In the genomic region with DNA sequence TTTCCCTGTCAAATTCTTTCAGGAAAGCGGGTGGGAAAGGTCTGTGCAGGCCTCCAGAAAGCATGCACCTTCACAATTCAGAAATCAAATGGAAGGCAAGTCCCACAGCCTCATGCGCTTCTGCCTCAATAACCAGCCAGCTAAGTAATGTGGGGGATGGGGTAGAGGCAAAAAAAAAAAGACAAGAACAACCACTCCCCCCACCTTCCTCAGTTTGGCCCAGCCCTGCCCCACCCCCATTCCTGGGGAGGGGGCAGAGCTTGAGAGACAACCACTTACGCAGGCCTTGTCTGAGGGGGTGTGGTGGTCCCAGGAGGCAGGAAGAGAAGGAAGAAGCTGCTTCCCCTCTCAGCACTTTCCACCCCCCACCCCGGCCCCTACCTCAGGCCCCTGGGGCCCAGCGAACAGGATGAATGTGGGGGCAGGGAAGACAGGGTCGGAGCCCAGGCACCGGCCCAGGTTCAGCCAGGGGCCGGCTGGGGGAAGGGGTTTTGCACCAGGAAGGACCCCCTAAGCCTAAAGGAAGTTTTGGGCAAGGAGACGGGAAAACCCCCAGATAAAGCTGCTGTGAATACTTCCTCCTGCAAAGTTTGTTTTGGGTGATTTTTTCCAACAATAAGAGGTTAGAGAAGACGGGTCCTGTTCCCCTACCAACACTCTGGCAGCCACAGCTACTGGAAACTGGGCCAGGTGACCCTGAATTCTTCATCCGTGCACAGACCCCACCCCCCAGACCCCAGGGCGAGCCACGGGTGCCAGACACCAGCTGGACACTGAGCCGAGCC, we compare ENCODE assay signal across 8 cellular contexts. TPM values are rescaled to one million over a fixed set of nuclear protein-coding genes. Genes with fewer than 3 reads are reported as not detected.
DNase-seq lines count a peak whose midpoint lies in the region; FAIRE-seq and TF ChIP-seq lines count a peak whose summit lies in the region.
"Had no signal": no experiment of that assay in that cellular context is flagged by ENCODE, and none has a peak within 500 bp of the region (broad histone marks: within the 10 kb centered on the region; RNA-seq: fewer than 3 reads in every experiment).

No MANE protein-coding gene starts in this region.

- H3K4me2 ChIP-seq in KMS-11 (peak overlapping the region; percentile 94), keratinocyte (ENCODE audit: control insufficient read depth, extremely low read depth, insufficient read depth, low read depth, low read length) (peak overlapping the region; percentile 100)

- H3K27me3 ChIP-seq in KMS-11 (ENCODE audit: insufficient read depth, low read depth) (no peaks in the 10 kb centered on the region), keratinocyte (ENCODE audit: control insufficient read depth, extremely low read depth, insufficient read depth, low read length) (no peaks in the 10 kb centered on the region), subcutaneous abdominal adipose tissue (ENCODE audit: control insufficient read depth in 5 of 5, insufficient read depth in 4 of 5, low read length in 5 of 5) (no peaks in the 10 kb centered on the region)

- H3K79me2 ChIP-seq in KMS-11 (ENCODE audit: insufficient read depth, low read depth) (no peaks in the 10 kb centered on the region; the same call in 1 of the 2 replicates), keratinocyte (ENCODE audit: control insufficient read depth, insufficient read depth, low read length) (peaks cover 52% of the 10 kb centered on the region)

- H3K4me1 ChIP-seq in KMS-11 (ENCODE audit: low read depth, poor library complexity, severe bottlenecking) (peaks cover 19% of the 10 kb centered on the region), keratinocyte (ENCODE audit: control insufficient read depth, extremely low read depth, insufficient read depth, low read length) (peaks cover 55% of the 10 kb centered on the region), subcutaneous abdominal adipose tissue (ENCODE audit: control insufficient read depth in 5 of 5, insufficient read depth in 5 of 5, low read length in 5 of 5) (peaks cover 7 to 53% (median 42%) of the 10 kb centered on the region in 5 donors)

- no peak for FAIRE-seq in keratinocyte (lab: Jason Lieb, UNC)

- dilution Hi-C loops in keratinocyte (cut with MboI; ENCODE audit: extremely low pct_ligation_motif_present, low sequenced_read_pairs), result no loop called here

- DNase-seq in astrocyte of the cerebellum (ENCODE audit: low read depth) (no peak), keratinocyte (ENCODE audit: low read depth, low spot score) (no peak), cerebellum (ENCODE audit: low spot score) (no peak), mesenteric fat pad (ENCODE audit: low spot score) (no peak), NCI-H1436 treated with DMSO at 0.1 percent for 48 hours (lab: John Stamatoyannopoulos, UW) (no peak)

- H3K4me3 ChIP-seq in KMS-11 (IDR thresholded peaks at IDR 0.05; ENCODE audit: insufficient read depth, low read depth, low read length) (no peak overlapping the region), astrocyte of the cerebellum (ENCODE audit: low read depth, low read length) (peak overlapping the region; percentile 72), keratinocyte (ENCODE audit: control insufficient read depth in 2 of 3, extremely low read depth in 1 of 3, insufficient read depth in 2 of 3, low read depth in 1 of 3, low read length in 3 of 3) (peak overlapping the region; percentile 51 to 91 (median 60)), subcutaneous abdominal adipose tissue (ENCODE audit: low read depth in 1 of 5, low read length in 5 of 5) (peak overlapping the region; percentile 53 to 84 (median 80))

- H3K36me3 ChIP-seq in KMS-11 (ENCODE audit: insufficient read depth) (no peaks in the 10 kb centered on the region), keratinocyte (ENCODE audit: control insufficient read depth in 2 of 2, extremely low read depth in 1 of 2, insufficient read depth in 2 of 2, low read length in 2 of 2) (peaks cover 6 to 18% of the 10 kb centered on the region in 2 experiments), subcutaneous abdominal adipose tissue (ENCODE audit: control insufficient read depth in 5 of 5, insufficient read depth in 5 of 5, low read length in 5 of 5) (no peaks in the 10 kb centered on the region)

- H3K9ac ChIP-seq in KMS-11 (peak overlapping the region; percentile 64; the same call in 1 of the 2 replicates), keratinocyte (ENCODE audit: control insufficient read depth, extremely low read depth, insufficient read depth, low read length) (peak overlapping the region; percentile 90), subcutaneous abdominal adipose tissue (ENCODE audit: low read length in 5 of 5) (peak overlapping the region in 4 of 5 donors; percentile 63 to 84 (median 72))

- in situ Hi-C loops in astrocyte of the cerebellum (cut with HindIII; ENCODE audit: low sequenced_read_pairs), result no loop called here

- H4K20me1 ChIP-seq in KMS-11 (ENCODE audit: insufficient read depth), result no peaks in the 10 kb centered on the region
- peaks cover 18% of the 10 kb centered on the region for H4K20me1 ChIP-seq in keratinocyte (ENCODE audit: control insufficient read depth, extremely low read depth, insufficient read depth, low read length)

- H3K9me1 ChIP-seq in keratinocyte (ENCODE audit: control insufficient read depth, extremely low read depth, insufficient read depth, low read length), result peaks cover 7% of the 10 kb centered on the region

- H2AFZ ChIP-seq in KMS-11 (ENCODE audit: low read depth), result peak overlapping the region; percentile 73
- H2AFZ ChIP-seq in keratinocyte (ENCODE audit: control insufficient read depth, low read length), result no peak overlapping the region

- TF ChIP-seq CTCF in KMS-11 (conservative IDR thresholded peaks at IDR 0.05; ENCODE audit: low read depth, low read length), result no peak
- no peak for TF ChIP-seq CTCF in astrocyte of the cerebellum (IDR thresholded peaks at IDR 0.05; ENCODE audit: low read depth, low read length, missing control alignments)
- TF ChIP-seq CTCF in keratinocyte (optimal IDR thresholded peaks at IDR 0.05 in 1 of 3, IDR thresholded peaks at IDR 0.05 in 1 of 3, conservative IDR thresholded peaks at IDR 0.05 in 1 of 3; ENCODE audit: extremely low read depth in 1 of 3, insufficient read depth in 2 of 3, low read length in 3 of 3), result no peak

- H3K27ac ChIP-seq in KMS-11 (no peak overlapping the region), keratinocyte (ENCODE audit: control insufficient read depth, insufficient read depth, low read length) (peak overlapping the region; percentile 85), subcutaneous abdominal adipose tissue (ENCODE audit: low read depth, low read length) (peak overlapping the region; percentile 57)

- no peaks in the 10 kb centered on the region for H3K9me3 ChIP-seq in keratinocyte (ENCODE audit: control insufficient read depth, low read depth, low read length)
- no peaks in the 10 kb centered on the region for H3K9me3 ChIP-seq in subcutaneous abdominal adipose tissue (ENCODE audit: control insufficient read depth in 5 of 5, low read length in 5 of 5)

RNA-seq across cellular contexts. Expression of a gene that starts 1.2 kb away (rescaled TPM):
- polyA plus RNA-seq in keratinocyte, result 152 to 261 TPM (median 192 TPM) in 3 replicates
- polyA plus RNA-seq in keratinocyte (2011; ENCODE audit: low read depth), result 318 TPM
- polyA plus RNA-seq in keratinocyte (2011; cell fraction: cytosol; rRNA removed), result 272 and 540 TPM in 2 replicates
- 428 and 649 TPM in 2 replicates for polyA plus RNA-seq in keratinocyte (2011; cell fraction: nucleus; rRNA removed)
- polyA plus RNA-seq in keratinocyte (2012; ENCODE audit: low replicate concordance), result 597 and 1,055 TPM in 2 replicates
- polyA minus RNA-seq in keratinocyte, result 297 to 1,322 TPM (median 395 TPM) in 3 replicates
- 688 TPM for polyA minus RNA-seq in keratinocyte (2011; cell fraction: cytosol; rRNA and poly(A)+ RNA removed)
- 540 and 556 TPM in 2 replicates for polyA minus RNA-seq in keratinocyte (2011; cell fraction: nucleus; rRNA and poly(A)+ RNA removed)
- total RNA-seq in cerebellum (38.9 TPM), mesenteric fat pad (16.2 TPM)

RNA-seq across cellular contexts. Expression of a gene that starts 26.5 kb away (rescaled TPM):
- 4.2 to 8.4 TPM (median 5.9 TPM) in 3 replicates for polyA plus RNA-seq in keratinocyte
- polyA plus RNA-seq in keratinocyte (2011; ENCODE audit: low read depth), result 6.9 TPM
- polyA plus RNA-seq in keratinocyte (2011; cell fraction: cytosol; rRNA removed), result 2.3 and 4.9 TPM in 2 replicates
- polyA plus RNA-seq in keratinocyte (2011; cell fraction: nucleus; rRNA removed), result 9.6 and 11.8 TPM in 2 replicates
- 5.0 and 6.3 TPM in 2 replicates for polyA plus RNA-seq in keratinocyte (2012; ENCODE audit: low replicate concordance)
- 2.3 to 8.0 TPM (median 4.4 TPM) in 3 replicates for polyA minus RNA-seq in keratinocyte
- polyA minus RNA-seq in keratinocyte (2011; cell fraction: cytosol; rRNA and poly(A)+ RNA removed), result 18.4 TPM
- polyA minus RNA-seq in keratinocyte (2011; cell fraction: nucleus; rRNA and poly(A)+ RNA removed), result 9.0 and 12.2 TPM in 2 replicates
- 17.1 TPM for total RNA-seq in cerebellum
- total RNA-seq in mesenteric fat pad, result 5.6 TPM

RNA-seq across cellular contexts. Expression of a gene that starts 27.5 kb away (rescaled TPM):
- 0.37 to 0.73 TPM (median 0.38 TPM) in 3 replicates for polyA plus RNA-seq in keratinocyte
- 1.3 TPM for polyA plus RNA-seq in keratinocyte (2011; ENCODE audit: low read depth)
- polyA plus RNA-seq in keratinocyte (2011; cell fraction: cytosol; rRNA removed), result 0.29 and 0.32 TPM in 2 replicates
- polyA plus RNA-seq in keratinocyte (2011; cell fraction: nucleus; rRNA removed), result 1.6 and 2.1 TPM in 2 replicates
- polyA plus RNA-seq in keratinocyte (2012; ENCODE audit: low replicate concordance), result 0.14 and 0.62 TPM in 2 replicates
- polyA minus RNA-seq in keratinocyte, result 0.13 to 4.1 TPM (median 2.9 TPM) in 3 replicates
- 0.96 TPM for polyA minus RNA-seq in keratinocyte (2011; cell fraction: cytosol; rRNA and poly(A)+ RNA removed)
- 1.2 and 1.8 TPM in 2 replicates for polyA minus RNA-seq in keratinocyte (2011; cell fraction: nucleus; rRNA and poly(A)+ RNA removed)
- total RNA-seq in cerebellum (26.5 TPM), mesenteric fat pad (35.7 TPM)

RNA-seq across cellular contexts. Expression of a gene that starts 50.7 kb away (rescaled TPM):
- polyA plus RNA-seq in keratinocyte, result 83.4 to 109 TPM (median 92.7 TPM) in 3 replicates
- 23.5 TPM for polyA plus RNA-seq in keratinocyte (2011; ENCODE audit: low read depth)
- 88.8 and 118 TPM in 2 replicates for polyA plus RNA-seq in keratinocyte (2011; cell fraction: cytosol; rRNA removed)
- polyA plus RNA-seq in keratinocyte (2011; cell fraction: nucleus; rRNA removed), result 51.1 and 67.8 TPM in 2 replicates
- 38.5 and 66.6 TPM in 2 replicates for polyA plus RNA-seq in keratinocyte (2012; ENCODE audit: low replicate concordance)
- 40.2 to 86.1 TPM (median 53.5 TPM) in 3 replicates for polyA minus RNA-seq in keratinocyte
- 57.6 TPM for polyA minus RNA-seq in keratinocyte (2011; cell fraction: cytosol; rRNA and poly(A)+ RNA removed)
- polyA minus RNA-seq in keratinocyte (2011; cell fraction: nucleus; rRNA and poly(A)+ RNA removed), result 10.2 and 19.1 TPM in 2 replicates
- total RNA-seq in cerebellum, result 74.9 TPM
- 43.8 TPM for total RNA-seq in mesenteric fat pad

RNA-seq across cellular contexts. Expression of a gene that starts 50.8 kb away (rescaled TPM):
- 0.95 to 2.3 TPM (median 1.6 TPM) in 3 replicates for polyA plus RNA-seq in keratinocyte
- polyA plus RNA-seq in keratinocyte (2011; ENCODE audit: low read depth), result 5.9 TPM
- polyA plus RNA-seq in keratinocyte (2011; cell fraction: cytosol; rRNA removed), result 0.95 and 1.3 TPM in 2 replicates
- 11.3 and 11.7 TPM in 2 replicates for polyA plus RNA-seq in keratinocyte (2011; cell fraction: nucleus; rRNA removed)
- 1.2 and 8.8 TPM in 2 replicates for polyA plus RNA-seq in keratinocyte (2012; ENCODE audit: low replicate concordance)
- polyA minus RNA-seq in keratinocyte, result 0.66 to 1.2 TPM (median 0.80 TPM) in 3 replicates
- polyA minus RNA-seq in keratinocyte (2011; cell fraction: cytosol; rRNA and poly(A)+ RNA removed), result not detected
- polyA minus RNA-seq in keratinocyte (2011; cell fraction: nucleus; rRNA and poly(A)+ RNA removed), result 1.3 and 1.8 TPM in 2 replicates
- total RNA-seq in cerebellum, result 1.5 TPM
- 0.13 TPM for total RNA-seq in mesenteric fat pad
- total RNA-seq: subcutaneous adipose tissue had no signal
